Comparison of ENCODE assay signal across 1 cellular context in genomic region chr9:8349928-8350327, GRCh38.
TF ChIP-seq lines count a peak whose summit lies in the region.

No MANE protein-coding gene starts in this region.

TF ChIP-seq in SK-N-SH, 30 proteins besides CTCF, POLR2A, EP300 and RAD21 (continued from another document):
- TF ChIP-seq TEAD4 (IDR thresholded peaks at IDR 0.05; ENCODE audit: borderline replicate concordance, insufficient read depth) (no peak), GABPA (IDR thresholded peaks at IDR 0.05; ENCODE audit: low read depth) (no peak), TAF1 (IDR thresholded peaks at IDR 0.05; ENCODE audit: borderline replicate concordance, low read depth, low read length) (no peak), FOXJ3 (CRISPR knock-in tag; IDR thresholded peaks at IDR 0.05) (peak; percentile 22; the same call in 1 of the 2 replicates), PBX3 (IDR thresholded peaks at IDR 0.05) (no peak), ZBTB33 (IDR thresholded peaks at IDR 0.05; ENCODE audit: borderline replicate concordance, low read depth) (no peak), CHD2 (IDR thresholded peaks at IDR 0.05; ENCODE audit: low read length, partially characterized antibody) (peak; percentile 58), REST (IDR thresholded peaks at IDR 0.05; ENCODE audit: low read depth, low read length) (no peak)
